6 cellular contexts compared by ENCODE assay signal in genomic region chr12:122056406-122056805, GRCh38. TPM values are rescaled to one million over a fixed set of nuclear protein-coding genes. Genes with fewer than 3 reads are reported as not detected.
DNase-seq lines count a peak whose midpoint lies in the region; ATAC-seq and TF ChIP-seq lines count a peak whose summit lies in the region.
"Not testable (repeated sequence)": the region's sequence is repeated elsewhere in the genome, so short reads cannot be mapped to it uniquely, and the experiment has no call there.

No MANE protein-coding gene starts in this region.

- not testable (repeated sequence) for H3K4me2 ChIP-seq in mesenchymal stem cell (ENCODE audit: low read length, poor library complexity, severe bottlenecking)

- not testable (repeated sequence) for H3K9ac ChIP-seq in mesenchymal stem cell (ENCODE audit: low read length)

- not testable (repeated sequence) for H3K23ac ChIP-seq in mesenchymal stem cell (ENCODE audit: low read length in 2 of 2)

- not testable (repeated sequence) for H2BK120ac ChIP-seq in mesenchymal stem cell (ENCODE audit: low read depth, low read length)

- H2BK15ac ChIP-seq in mesenchymal stem cell (ENCODE audit: low read depth, poor library complexity, severe bottlenecking): not testable (repeated sequence)

- not testable (repeated sequence) for H3K9me3 Mint-ChIP-seq in CD4-positive, CD25-positive, alpha-beta regulatory T cell; WTC11; nephron progenitor cell; stimulated activated memory B cell treated with anti-CD40 and anti-IgM and Interleukin-4, amounts not matched to agents 10 μg/mL and 1 μg/mL and 100 μg/mL, for 72 hours

- not testable (repeated sequence) for TF ChIP-seq POLR2A in transverse colon (IDR thresholded peaks at IDR 0.05)

- not testable (repeated sequence) for H3K18ac ChIP-seq in mesenchymal stem cell (ENCODE audit: low read depth in 1 of 2, low read length in 2 of 2)

- not testable (repeated sequence) for H2AFZ ChIP-seq in mesenchymal stem cell (ENCODE audit: low read depth, low read length)

- H2BK12ac ChIP-seq in mesenchymal stem cell (ENCODE audit: low read length in 2 of 2): not testable (repeated sequence)

- not testable (repeated sequence) for TF ChIP-seq EP300 in transverse colon (IDR thresholded peaks at IDR 0.05; ENCODE audit: low read depth)

- H3K4me3 Mint-ChIP-seq in CD4-positive, CD25-positive, alpha-beta regulatory T cell; WTC11; nephron progenitor cell; stimulated activated memory B cell treated with anti-CD40 and anti-IgM and Interleukin-4, amounts not matched to agents 10 μg/mL and 1 μg/mL and 100 μg/mL, for 72 hours: not testable (repeated sequence)

- H3K27ac Mint-ChIP-seq in CD4-positive, CD25-positive, alpha-beta regulatory T cell: peak overlapping the region in 2 of 3 donors; percentile 4 to 60
- H3K27ac Mint-ChIP-seq in WTC11: not testable (repeated sequence)
- H3K27ac Mint-ChIP-seq in nephron progenitor cell: peak overlapping the region; percentile 21
- H3K27ac Mint-ChIP-seq in stimulated activated memory B cell treated with anti-CD40 and anti-IgM and Interleukin-4, amounts not matched to agents 10 μg/mL and 1 μg/mL and 100 μg/mL, for 72 hours: peak overlapping the region; percentile 2

- not testable (repeated sequence) for H3K27me3 ChIP-seq in CD4-positive, CD25-positive, alpha-beta regulatory T cell (ENCODE audit: control insufficient read depth, insufficient read depth, low read length); mesenchymal stem cell (ENCODE audit: control insufficient read depth in 1 of 2, insufficient read depth in 1 of 2, low read length in 2 of 2); transverse colon

- H3K79me1 ChIP-seq in mesenchymal stem cell (replicated peaks; ENCODE audit: low read length, poor library complexity, severe bottlenecking): not testable (repeated sequence)

- H3K4me1 ChIP-seq in CD4-positive, CD25-positive, alpha-beta regulatory T cell (ENCODE audit: control insufficient read depth, insufficient read depth, low read length, poor library complexity, severe bottlenecking): not testable (repeated sequence)
- peaks cover 11% of the 10 kb centered on the region for H3K4me1 ChIP-seq in mesenchymal stem cell (ENCODE audit: control insufficient read depth, insufficient read depth, low read depth, low read length)
- peaks cover 7 to 43% (median 28%) of the 10 kb centered on the region in 4 donors for H3K4me1 ChIP-seq in transverse colon

- not testable (repeated sequence) for H4K8ac ChIP-seq in mesenchymal stem cell (ENCODE audit: low read length)

- H3K27ac ChIP-seq in CD4-positive, CD25-positive, alpha-beta regulatory T cell (ENCODE audit: insufficient read depth, low read length, poor library complexity, severe bottlenecking); mesenchymal stem cell (ENCODE audit: low read length, poor library complexity, severe bottlenecking): not testable (repeated sequence)
- H3K27ac ChIP-seq in transverse colon: peak overlapping the region; percentile 7 to 87 (median 27)

- POLR2A ChIA-PET in WTC11 (lab: Charles Lee): not testable (repeated sequence)

- not testable (repeated sequence) for H3K36me3 ChIP-seq in CD4-positive, CD25-positive, alpha-beta regulatory T cell (ENCODE audit: control insufficient read depth, insufficient read depth, low read length); transverse colon
- H3K36me3 ChIP-seq in mesenchymal stem cell (ENCODE audit: control insufficient read depth in 1 of 2, insufficient read depth in 2 of 2, low read depth in 1 of 2, low read length in 2 of 2): peaks cover 6 to 59% of the 10 kb centered on the region in 2 experiments

- in situ Hi-C loops in transverse colon (cut with MboI; ENCODE audit: low pct_ligation_motif_present in 1 of 4, low pct_unique_long_range_greater_than_20kb in 1 of 4, low sequenced_read_pairs in 3 of 4): loop anchor here in 3 of 4 donors (5.0 to 10.0 kb wide), 3 partner anchors 66 to 138 kb away; no protein-coding TSS in a partner anchor

- not testable (repeated sequence) for ATAC-seq in CD4-positive, CD25-positive, alpha-beta regulatory T cell (ENCODE audit: low read depth in 2 of 2); WTC11; stimulated activated memory B cell treated with anti-CD40 and anti-IgM and Interleukin-4, amounts not matched to agents 10 μg/mL and 1 μg/mL and 100 μg/mL, for 72 hours

- not testable (repeated sequence) for DNase-seq in CD4-positive, CD25-positive, alpha-beta regulatory T cell; WTC11 (ENCODE audit: low spot score); mesenchymal stem cell; nephron progenitor cell; transverse colon

- CTCF ChIA-PET in WTC11 (lab: Charles Lee): interaction anchor here (0.6 to 3.2 kb wide), 2 partner anchors 66 to 135 kb away, joined by 5 to 48 read pairs; no protein-coding TSS in a partner anchor

- H2BK5ac ChIP-seq in mesenchymal stem cell (ENCODE audit: low read depth, low read length, poor library complexity, severe bottlenecking): not testable (repeated sequence)

- intact Hi-C loops in transverse colon (cut with DNase I; ENCODE audit: low total_unique reads): not testable (repeated sequence)

- H3K4me1 Mint-ChIP-seq in CD4-positive, CD25-positive, alpha-beta regulatory T cell; WTC11; stimulated activated memory B cell treated with anti-CD40 and anti-IgM and Interleukin-4, amounts not matched to agents 10 μg/mL and 1 μg/mL and 100 μg/mL, for 72 hours: not testable (repeated sequence)
- H3K4me1 Mint-ChIP-seq in nephron progenitor cell: peaks cover 33% of the 10 kb centered on the region

- H3K9me3 ChIP-seq in CD4-positive, CD25-positive, alpha-beta regulatory T cell (ENCODE audit: control insufficient read depth in 2 of 2, low read length in 2 of 2); mesenchymal stem cell (ENCODE audit: control insufficient read depth, low read length); transverse colon: not testable (repeated sequence)

- H2AK5ac ChIP-seq in mesenchymal stem cell (ENCODE audit: low read length, severe bottlenecking): peak overlapping the region; percentile 4

- not testable (repeated sequence) for H3K36me3 Mint-ChIP-seq in CD4-positive, CD25-positive, alpha-beta regulatory T cell
- H3K36me3 Mint-ChIP-seq in WTC11 (peaks cover 28% of the 10 kb centered on the region), nephron progenitor cell (ENCODE audit: low read depth) (peaks cover 64% of the 10 kb centered on the region)
- H3K36me3 Mint-ChIP-seq in stimulated activated memory B cell treated with anti-CD40 and anti-IgM and Interleukin-4, amounts not matched to agents 10 μg/mL and 1 μg/mL and 100 μg/mL, for 72 hours: peaks cover 33% of the 10 kb centered on the region

- H3K4me3 ChIP-seq in CD4-positive, CD25-positive, alpha-beta regulatory T cell (ENCODE audit: low read depth, low read length); mesenchymal stem cell (ENCODE audit: insufficient read depth in 1 of 2, low read depth in 1 of 2, low read length in 2 of 2); transverse colon: not testable (repeated sequence)

- not testable (repeated sequence) for H3K4ac ChIP-seq in mesenchymal stem cell (ENCODE audit: low read depth in 1 of 2, low read length in 2 of 2)

- TF ChIP-seq CTCF in WTC11 (IDR thresholded peaks at IDR 0.05); nephron progenitor cell (IDR thresholded peaks at IDR 0.05); transverse colon (IDR thresholded peaks at IDR 0.05): not testable (repeated sequence)

- not testable (repeated sequence) for H4K91ac ChIP-seq in mesenchymal stem cell (ENCODE audit: low read length)

- H3K27me3 Mint-ChIP-seq in CD4-positive, CD25-positive, alpha-beta regulatory T cell; WTC11 (ENCODE audit: low read depth); nephron progenitor cell (ENCODE audit: low read depth, poor library complexity); stimulated activated memory B cell treated with anti-CD40 and anti-IgM and Interleukin-4, amounts not matched to agents 10 μg/mL and 1 μg/mL and 100 μg/mL, for 72 hours: not testable (repeated sequence)

- H3K14ac ChIP-seq in mesenchymal stem cell (ENCODE audit: low read length in 2 of 2): not testable (repeated sequence)

- WGBS in mesenchymal stem cell: 97% methylated on average over 7 of the region's 7 CpGs
- 94 to 100% methylated on average over 1 to 7 of the region's 7 CpGs for WGBS in transverse colon (ENCODE audit: low coverage in 1 of 2), 2 donors

TF ChIP-seq in WTC11, 78 proteins besides CTCF, POLR2A, EP300 and RAD21:
- peak; percentile 45; the same call in 1 of the 2 replicates for TF ChIP-seq ZNF121 (CRISPR knock-in tag; IDR thresholded peaks at IDR 0.05)

RNA-seq across cellular contexts. Expression of gene MLXIP, which starts 22.1 kb away (rescaled TPM):
- 83.2 TPM for total RNA-seq in CD4-positive, CD25-positive, alpha-beta regulatory T cell
- 1 to 10 TPM; 5.0 to 7.9 (median 7.8) TPM for polyA plus RNA-seq in CD4-positive, CD25-positive, alpha-beta regulatory T cell
- total RNA-seq in WTC11 (2021) (40.5 to 49.4 TPM (median 44.4 TPM) in 3 replicates), transverse colon (100 to 1,000 TPM in 3 of 4 donors, 10 to 100 TPM in 1; 99.5 to 302 (median 151) TPM)
- polyA plus RNA-seq in mesenchymal stem cell (2013, experiment 1 of 2): 61.2 TPM
- 58.9 TPM for polyA plus RNA-seq in mesenchymal stem cell (2013, experiment 2 of 2)

RNA-seq across cellular contexts. Expression of gene BCL7A, which starts 34.7 kb away (rescaled TPM):
- total RNA-seq in CD4-positive, CD25-positive, alpha-beta regulatory T cell: 2.0 TPM
- polyA plus RNA-seq in CD4-positive, CD25-positive, alpha-beta regulatory T cell: under 1 TPM; 0.35 to 0.98 (median 0.53) TPM
- 14.6 to 19.7 TPM (median 15.8 TPM) in 3 replicates for total RNA-seq in WTC11 (2021)
- 6.3 TPM for polyA plus RNA-seq in mesenchymal stem cell (2013, experiment 1 of 2)
- polyA plus RNA-seq in mesenchymal stem cell (2013, experiment 2 of 2): 5.9 TPM
- 1 to 10 TPM in 3 of 4 donors, under 1 TPM in 1; 0.75 to 6.8 (median 6.3) TPM for total RNA-seq in transverse colon
